Comparison of ENCODE assay signal across 8 cellular contexts in the genomic region with DNA sequence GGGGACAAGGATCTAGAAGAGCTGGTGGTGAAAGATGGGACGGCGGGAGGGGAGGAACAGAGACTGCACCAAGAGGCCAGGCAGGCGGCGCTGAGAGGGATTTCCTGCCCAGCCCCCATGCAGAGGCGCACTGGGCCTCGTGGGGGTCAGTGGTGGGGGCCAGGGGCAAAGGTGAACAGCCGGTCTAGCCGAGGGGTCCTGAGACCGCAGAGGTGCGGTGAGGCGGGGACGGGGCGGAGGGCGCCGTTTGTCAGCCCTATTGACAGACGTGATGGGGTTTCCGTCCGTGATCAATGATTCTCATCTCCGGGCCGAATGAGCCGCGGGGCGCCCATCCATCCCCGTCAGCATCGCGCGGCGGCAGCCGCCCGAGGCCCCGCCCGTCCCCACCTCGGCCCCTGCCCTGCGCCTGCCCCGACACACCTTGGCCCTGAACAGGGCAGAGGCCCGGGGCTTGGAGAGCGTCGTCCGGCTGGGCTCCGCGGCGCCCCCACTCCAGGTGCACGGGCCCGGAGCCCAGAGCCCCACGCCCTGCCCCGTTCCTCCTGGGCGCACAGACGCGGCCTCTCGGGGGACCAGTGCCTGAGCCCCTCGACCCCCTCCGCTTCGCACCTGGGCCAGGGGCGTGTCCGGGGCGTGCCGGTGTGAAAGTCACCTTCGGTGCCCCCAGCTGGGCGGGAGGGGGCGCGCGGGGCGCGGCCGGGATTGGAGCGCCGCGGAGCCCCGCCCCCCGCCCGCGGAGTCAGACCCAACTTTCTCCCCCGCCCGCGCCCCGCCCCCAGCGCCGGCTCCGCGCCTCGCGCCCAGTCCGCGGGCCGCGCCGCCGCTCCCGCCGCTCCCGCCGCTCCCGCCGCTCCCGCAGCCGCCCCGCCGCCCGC. TPM values are rescaled to one million over a fixed set of nuclear protein-coding genes. Genes with fewer than 3 reads are reported as not detected.
DNase-seq lines count a peak whose midpoint lies in the region; ATAC-seq and TF ChIP-seq lines count a peak whose summit lies in the region.

Gene NXPH4 (plus strand): TSS at position 781 of the 878 bp plus-strand sequence. CDS start 176 bp downstream, outside the sequence.

- peak within 1 kb of the TSS; percentile 90 for H2AFZ ChIP-seq in GM23338

- H3K79me2 ChIP-seq in GM23338 (replicated peaks; ENCODE audit: insufficient read depth), result no peaks in the 10 kb centered on the region

- peak within 1 kb of the TSS; percentile 56 for H3K4me3 ChIP-seq in AG10803 (ENCODE audit: low read length)
- H3K4me3 ChIP-seq in GM23338, result peak within 1 kb of the TSS; percentile 62
- H3K4me3 ChIP-seq in SJSA1, result peak within 1 kb of the TSS; percentile 36
- H3K4me3 ChIP-seq in astrocyte of the spinal cord (ENCODE audit: low read depth, low read length), result peak within 1 kb of the TSS; percentile 37
- peak within 1 kb of the TSS; percentile 39 to 60 (median 48) for H3K4me3 ChIP-seq in stomach

- peaks cover 14% of the 10 kb centered on the region for H3K36me3 Mint-ChIP-seq in GM23338 (ENCODE audit: low read depth)

- H3K27me3 Mint-ChIP-seq in GM23338 (ENCODE audit: insufficient read depth, low read depth, poor library complexity), result peaks cover 72% of the 10 kb centered on the region

- peak; percentile 21 for ATAC-seq in GM23338

- peak within 1 kb of the TSS; percentile 73 for H3K4me3 Mint-ChIP-seq in GM23338

- TF ChIP-seq EP300 in stomach (IDR thresholded peaks at IDR 0.05), result no peak

- peaks cover 10% of the 10 kb centered on the region; the same call in 1 of the 2 replicates for H4K20me1 ChIP-seq in GM23338 (replicated peaks; ENCODE audit: insufficient read depth)

- H3K9me2 ChIP-seq in GM23338 (ENCODE audit: insufficient read depth), result no peaks in the 10 kb centered on the region

- peaks cover 3% of the 10 kb centered on the region for H3K9me3 Mint-ChIP-seq in GM23338

- DNase-seq in AG10803 (ENCODE audit: low read depth), result no peak
- DNase-seq in GM23338 (ENCODE audit: low spot score), result peak; percentile 86
- DNase-seq in SJSA1 (ENCODE audit: low read depth in 1 of 2, low spot score in 2 of 2), result no peak
- no peak for DNase-seq in astrocyte of the spinal cord (ENCODE audit: low read depth, low spot score)
- peak; percentile 50 for DNase-seq in left kidney (ENCODE audit: low read depth, low spot score)
- DNase-seq in stomach, result peak; percentile 47
- DNase-seq in epidermal melanocyte (ENCODE audit: insufficient read length, low spot score), result no peak
- DNase-seq in HPDE6-E6E7 (ENCODE audit: extremely low spot score), result no peak

- H3K4me2 ChIP-seq in GM23338, result peak within 1 kb of the TSS; percentile 84

- peaks cover 56% of the 10 kb centered on the region for H3K4me1 Mint-ChIP-seq in GM23338

- H3K27me3 ChIP-seq in GM23338 (ENCODE audit: insufficient read depth), result peaks cover 78% of the 10 kb centered on the region
- H3K27me3 ChIP-seq in SJSA1 (replicated peaks), result peaks cover 67% of the 10 kb centered on the region
- peaks cover 33 to 79% (median 69%) of the 10 kb centered on the region in 3 donors for H3K27me3 ChIP-seq in stomach

- H3K36me3 ChIP-seq in GM23338 (ENCODE audit: insufficient read depth) (no peaks in the 10 kb centered on the region), SJSA1 (peaks cover 23% of the 10 kb centered on the region), stomach (peaks cover 2 to 17% (median 16%) of the 10 kb centered on the region in 4 donors)

- 0 out of 2 replicates have a peak, but pooled peaks cover 21% of the 10 kb centered on the region for H3F3A ChIP-seq in GM23338 (replicated peaks; ENCODE audit: low read depth)

- intact Hi-C loops in stomach (cut with DNase I; ENCODE audit: low total_unique reads), result no loop called here

- no peak for TF ChIP-seq POLR2A in stomach (IDR thresholded peaks at IDR 0.05)

- in situ Hi-C loops in astrocyte of the spinal cord (cut with HindIII; ENCODE audit: low sequenced_read_pairs), result no loop called here

- TF ChIP-seq CTCF in AG10803 (conservative IDR thresholded peaks at IDR 0.05; ENCODE audit: low read length) (no peak), GM23338 (conservative IDR thresholded peaks at IDR 0.05; ENCODE audit: low read depth in 2 of 2) (peak in 1 of 2 experiments; percentile 16; a peak in 2 of 4 replicates), astrocyte of the spinal cord (IDR thresholded peaks at IDR 0.05; ENCODE audit: low read depth, low read length) (no peak), stomach (IDR thresholded peaks at IDR 0.05) (no peak)

- no peak within 1 kb of the TSS for H3K27ac Mint-ChIP-seq in GM23338

- WGBS in stomach, 5 donors, result 1 to 8% (median 2%) methylated on average over 15 to 85 of the region's 99 CpGs

- H3K27ac ChIP-seq in GM23338 (ENCODE audit: low read depth) (no peak within 1 kb of the TSS), SJSA1 (no peak within 1 kb of the TSS), stomach (no peak within 1 kb of the TSS)

- H3K4me1 ChIP-seq in GM23338 (ENCODE audit: insufficient read depth), result peaks cover 44% of the 10 kb centered on the region
- H3K4me1 ChIP-seq in SJSA1 (replicated peaks), result peaks cover 32% of the 10 kb centered on the region
- peaks cover 19 to 55% (median 43%) of the 10 kb centered on the region in 4 donors for H3K4me1 ChIP-seq in stomach

- H3K9me3 ChIP-seq in SJSA1 (replicated peaks), result no peaks in the 10 kb centered on the region; the same call in 1 of the 2 replicates
- no peaks in the 10 kb centered on the region for H3K9me3 ChIP-seq in stomach

TF ChIP-seq in GM23338, 12 proteins besides CTCF, POLR2A, EP300 and RAD21 (continues in another document):
- TF ChIP-seq ZNF331 (CRISPR knock-in tag; IDR thresholded peaks at IDR 0.05; ENCODE audit: low read depth) (no peak), CREB1 (CRISPR knock-in tag; IDR thresholded peaks at IDR 0.05; ENCODE audit: low read depth) (no peak), NANOG (IDR thresholded peaks at IDR 0.05; ENCODE audit: borderline replicate concordance) (no peak), JUNB (IDR thresholded peaks at IDR 0.05; ENCODE audit: unreplicated experiment) (no peak), POLR2AphosphoS5 (IDR thresholded peaks at IDR 0.05; ENCODE audit: low read depth) (no peak)
- TF ChIP-seq, protein P1, sequence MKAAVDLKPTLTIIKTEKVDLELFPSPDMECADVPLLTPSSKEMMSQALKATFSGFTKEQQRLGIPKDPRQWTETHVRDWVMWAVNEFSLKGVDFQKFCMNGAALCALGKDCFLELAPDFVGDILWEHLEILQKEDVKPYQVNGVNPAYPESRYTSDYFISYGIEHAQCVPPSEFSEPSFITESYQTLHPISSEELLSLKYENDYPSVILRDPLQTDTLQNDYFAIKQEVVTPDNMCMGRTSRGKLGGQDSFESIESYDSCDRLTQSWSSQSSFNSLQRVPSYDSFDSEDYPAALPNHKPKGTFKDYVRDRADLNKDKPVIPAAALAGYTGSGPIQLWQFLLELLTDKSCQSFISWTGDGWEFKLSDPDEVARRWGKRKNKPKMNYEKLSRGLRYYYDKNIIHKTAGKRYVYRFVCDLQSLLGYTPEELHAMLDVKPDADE (IDR thresholded peaks at IDR 0.05), result no peak

RNA-seq across cellular contexts. Expression of gene NXPH4, which starts in this region (rescaled TPM):
- 1.5 and 4.5 TPM in 2 replicates for total RNA-seq in GM23338 (2014; rRNA removed; shearing (Covaris generic))
- polyA plus RNA-seq in GM23338 (2016; fragmentation: Nextera tagmentation; extraction: Ambion mirVana), result 0.89 and 1.1 TPM in 2 replicates
- total RNA-seq in SJSA1 (2014; rRNA removed; shearing (Covaris generic)), result 0.13 TPM in 1 of 2 replicates, not detected in the other
- under 1 TPM in 1 of 5 donors, not detected in 4; 0.18 TPM for total RNA-seq in stomach
- under 1 TPM in 2 of 3 donors, not detected in 1; 0.30 to 0.44 TPM for polyA plus RNA-seq in stomach

Comparison
In these comparisons a context has a peak if more than half of its experiments do, and no peak if none do; other contexts are left out.
1. Peak in DNase-seq and H3K4me3 ChIP-seq in stomach; RNA of the gene not detected or under 1 TPM.
2. DNase-seq: peak in GM23338 (single experiment) and left kidney (single experiment); none in AG10803 (single experiment), SJSA1 (0 of 2), astrocyte of the spinal cord (single experiment), epidermal melanocyte (single experiment) and HPDE6-E6E7 (single experiment).
3. Peak in every context shown above with its lines, with median percentiles within 50 percentile points of each other: H3K4me3 ChIP-seq.